Comparison of ENCODE assay signal across 8 cellular contexts in genomic region chr9:135961811-135962695, GRCh38. TPM values are rescaled to one million over a fixed set of nuclear protein-coding genes. Genes with fewer than 3 reads are reported as not detected.
DNase-seq lines count a peak whose midpoint lies in the region; ATAC-seq, FAIRE-seq and TF ChIP-seq lines count a peak whose summit lies in the region.

No MANE protein-coding gene starts in this region.

- H3K27ac ChIP-seq in astrocyte (ENCODE audit: low read depth, low read length) = no peak overlapping the region

- peaks cover 36% of the 10 kb centered on the region for H3K79me2 ChIP-seq in astrocyte (ENCODE audit: insufficient read depth, low read length)

- H3K36me3 ChIP-seq in astrocyte (ENCODE audit: insufficient read depth, low read length) = no peaks in the 10 kb centered on the region

- no peak overlapping the region for H3K27ac Mint-ChIP-seq in T-helper 2 cell treated with Interferon-gamma antibody and Interleukin-4, amounts not matched to agents 5 μg/mL and 100 μg/mL, for 36 hours
- H3K27ac Mint-ChIP-seq in astrocyte (ENCODE audit: unreplicated experiment) = peak overlapping the region; percentile 47

- no peak overlapping the region for H3K9ac ChIP-seq in astrocyte (ENCODE audit: low read length)

- FAIRE-seq in astrocyte (lab: Jason Lieb, UNC) = no peak

- H3K4me3 Mint-ChIP-seq in T-helper 2 cell treated with Interferon-gamma antibody and Interleukin-4, amounts not matched to agents 5 μg/mL and 100 μg/mL, for 36 hours = peak overlapping the region; percentile 54
- H3K4me3 Mint-ChIP-seq in astrocyte (ENCODE audit: unreplicated experiment) = peak overlapping the region; percentile 88

- TF ChIP-seq CTCF in NB4 (IDR thresholded peaks at IDR 0.05; ENCODE audit: low read depth, low read length) = no peak
- TF ChIP-seq CTCF in astrocyte (IDR thresholded peaks at IDR 0.05; ENCODE audit: insufficient read depth, low read depth, low read length) = no peak
- no peak for TF ChIP-seq CTCF in retinal pigment epithelial cell (conservative IDR thresholded peaks at IDR 0.05; ENCODE audit: low read depth, low read length)

- H4K20me1 ChIP-seq in astrocyte (ENCODE audit: insufficient read depth, low read length) = peaks cover 27% of the 10 kb centered on the region

- H3K4me3 ChIP-seq in NB4 (ENCODE audit: low read depth, low read length) = peak overlapping the region; percentile 73
- no peak overlapping the region for H3K4me3 ChIP-seq in astrocyte (ENCODE audit: insufficient read depth, low read depth, low read length)
- peak overlapping the region; percentile 19 for H3K4me3 ChIP-seq in retinal pigment epithelial cell (ENCODE audit: low read length)

- ATAC-seq in HG02763 (IDR thresholded peaks at IDR 0.05; ENCODE audit: unreplicated experiment) = no peak
- ATAC-seq in HG02973 (IDR thresholded peaks at IDR 0.05; ENCODE audit: unreplicated experiment) = no peak

- DNase-seq in T-helper 2 cell treated with Interferon-gamma antibody and Interleukin-4, amounts not matched to agents 5 μg/mL and 100 μg/mL, for 36 hours (ENCODE audit: low spot score) = no peak
- no peak for DNase-seq in T-helper 2 cell
- DNase-seq in NB4 (ENCODE audit: low read depth) = peak; percentile 25
- DNase-seq in astrocyte (ENCODE audit: low read depth) = no peak
- DNase-seq in retinal pigment epithelial cell (ENCODE audit: low read depth) = no peak
- DNase-seq in ureter (ENCODE audit: low spot score) = no peak

- no peak overlapping the region for H2AFZ ChIP-seq in astrocyte (ENCODE audit: low read depth, low read length)

- no peaks in the 10 kb centered on the region for H3K9me3 ChIP-seq in astrocyte (ENCODE audit: insufficient read depth, low read depth, low read length)

- no peaks in the 10 kb centered on the region for H3K9me3 Mint-ChIP-seq in T-helper 2 cell treated with Interferon-gamma antibody and Interleukin-4, amounts not matched to agents 5 μg/mL and 100 μg/mL, for 36 hours
- no peaks in the 10 kb centered on the region for H3K9me3 Mint-ChIP-seq in astrocyte (ENCODE audit: unreplicated experiment)

- H3K36me3 Mint-ChIP-seq in T-helper 2 cell treated with Interferon-gamma antibody and Interleukin-4, amounts not matched to agents 5 μg/mL and 100 μg/mL, for 36 hours (ENCODE audit: low read depth) = no peaks in the 10 kb centered on the region
- H3K36me3 Mint-ChIP-seq in astrocyte (ENCODE audit: low read depth, unreplicated experiment) = peaks cover 2% of the 10 kb centered on the region

- H3K27me3 ChIP-seq in astrocyte (ENCODE audit: insufficient read depth, low read length) = no peaks in the 10 kb centered on the region

- no peaks in the 10 kb centered on the region for H3K27me3 Mint-ChIP-seq in T-helper 2 cell treated with Interferon-gamma antibody and Interleukin-4, amounts not matched to agents 5 μg/mL and 100 μg/mL, for 36 hours (ENCODE audit: low read depth)
- peaks cover 9% of the 10 kb centered on the region for H3K27me3 Mint-ChIP-seq in astrocyte (ENCODE audit: low read depth, unreplicated experiment)

- H3K4me2 ChIP-seq in astrocyte (ENCODE audit: low read length) = no peak overlapping the region

- no peak for TF ChIP-seq POLR2A in NB4 (IDR thresholded peaks at IDR 0.05; ENCODE audit: extremely low read depth, insufficient read length)

- peaks cover 10% of the 10 kb centered on the region for H3K4me1 ChIP-seq in astrocyte (ENCODE audit: insufficient read depth, low read length)

- H3K4me1 Mint-ChIP-seq in T-helper 2 cell treated with Interferon-gamma antibody and Interleukin-4, amounts not matched to agents 5 μg/mL and 100 μg/mL, for 36 hours (ENCODE audit: low read depth) = peaks cover 25% of the 10 kb centered on the region
- H3K4me1 Mint-ChIP-seq in astrocyte (ENCODE audit: low read depth, unreplicated experiment) = peaks cover 2% of the 10 kb centered on the region

RNA-seq across cellular contexts. Expression of gene UBAC1, which starts 0.9 kb away (rescaled TPM):
- total RNA-seq in astrocyte (31.8 and 32.5 TPM in 2 replicates), ureter (34.2 TPM)

RNA-seq across cellular contexts. Expression of gene CAMSAP1, which starts 54.7 kb away (rescaled TPM):
- 27.3 and 34.8 TPM in 2 replicates for total RNA-seq in astrocyte
- 35.8 TPM for total RNA-seq in ureter
